Comparison of ENCODE assay signal across 10 cellular contexts in genomic region chr6:4788953-4789584, GRCh38. TPM values are rescaled to one million over a fixed set of nuclear protein-coding genes. Genes with fewer than 3 reads are reported as not detected.
A peak's percentile ranks its signal among the peaks of the same experiment; 100 is the strongest.
DNase-seq lines count a peak whose midpoint lies in the region; ATAC-seq and TF ChIP-seq lines count a peak whose summit lies in the region.
"Had no signal": no experiment of that assay in that cellular context is flagged by ENCODE, and none has a peak within 500 bp of the region (broad histone marks: within the 10 kb centered on the region; RNA-seq: fewer than 3 reads in every experiment).

No MANE protein-coding gene starts in this region.

- no peaks in the 10 kb centered on the region for H3K9me2 ChIP-seq in Karpas-422 (replicated peaks; ENCODE audit: insufficient read depth, low read length)

- DNase-seq in Karpas-422 (peak; percentile 49), spleen (peak; percentile 87), HuH-7 (ENCODE audit: low spot score) (no peak), heart left ventricle (no peak), head of caudate nucleus (no peak)
- DNase-seq: HCEC 1CT, NCI-H526 treated with DMSO at 0.1 percent for 48 hours had no signal

- H3K9me3 ChIP-seq in Karpas-422 (ENCODE audit: low read length) (no peaks in the 10 kb centered on the region), spleen (no peaks in the 10 kb centered on the region), heart left ventricle (no peaks in the 10 kb centered on the region)
- H3K9me3 ChIP-seq: breast epithelium had no signal

- no peak overlapping the region for H3K4me3 ChIP-seq in Karpas-422 (ENCODE audit: low read length)
- H3K4me3 ChIP-seq in spleen: peak overlapping the region in 1 of 8 donors; percentile 26
- H3K4me3 ChIP-seq in heart left ventricle: no peak overlapping the region
- H3K4me3 ChIP-seq: breast epithelium had no signal

- H3K9ac ChIP-seq in Karpas-422 (ENCODE audit: low read length): no peak overlapping the region

- H2AFZ ChIP-seq in Karpas-422 (ENCODE audit: low read length): no peak overlapping the region

- no peaks in the 10 kb centered on the region; the same call in 1 of the 2 replicates for H3K4me1 ChIP-seq in Karpas-422 (ENCODE audit: low read length)
- peaks cover 13 to 75% (median 43%) of the 10 kb centered on the region in 6 donors for H3K4me1 ChIP-seq in spleen
- H3K4me1 ChIP-seq in heart left ventricle: peaks cover 0 to 42% (median 8%) of the 10 kb centered on the region in 12 donors
- H3K4me1 ChIP-seq: breast epithelium had no signal

- ATAC-seq in GM19035 (IDR thresholded peaks at IDR 0.05; ENCODE audit: unreplicated experiment) (peak; percentile 92), HG02623 (IDR thresholded peaks at IDR 0.05; ENCODE audit: unreplicated experiment) (peak; percentile 94), heart left ventricle (no peak)

- TF ChIP-seq POLR2A in spleen (IDR thresholded peaks at IDR 0.05) (no peak), heart left ventricle (IDR thresholded peaks at IDR 0.05) (no peak)

- TF ChIP-seq CTCF in spleen (IDR thresholded peaks at IDR 0.05 in 8 of 11, conservative IDR thresholded peaks at IDR 0.05 in 3 of 11): peak in 8 of 11 experiments; percentile 12 to 59 (median 40)
- TF ChIP-seq CTCF in heart left ventricle (IDR thresholded peaks at IDR 0.05): no peak

- H3K36me3 ChIP-seq in Karpas-422 (ENCODE audit: insufficient read depth, low read length) (no peaks in the 10 kb centered on the region), spleen (no peaks in the 10 kb centered on the region), heart left ventricle (no peaks in the 10 kb centered on the region)
- H3K36me3 ChIP-seq: breast epithelium had no signal

- H3K27ac ChIP-seq in Karpas-422 (ENCODE audit: low read length) (no peak overlapping the region), spleen (peak overlapping the region in 3 of 8 donors; percentile 23 to 43 (median 29)), heart left ventricle (no peak overlapping the region)
- H3K27ac ChIP-seq: breast epithelium had no signal

- H3K4me2 ChIP-seq in Karpas-422 (ENCODE audit: low read depth, low read length, poor library complexity, severe bottlenecking): no peak overlapping the region

- 76 to 86% (median 79%) methylated on average over 13 to 16 of the region's 16 CpGs for WGBS in spleen, 5 donors
- WGBS in heart left ventricle, 4 donors: 85 to 92% (median 89%) methylated on average over 16 of the region's 16 CpGs

- H3K27me3 ChIP-seq in Karpas-422 (ENCODE audit: low read length): no peaks in the 10 kb centered on the region
- H3K27me3 ChIP-seq in spleen (replicated peaks in 1 of 7): no peaks in the 10 kb centered on the region
- H3K27me3 ChIP-seq in heart left ventricle: no peaks in the 10 kb centered on the region
- H3K27me3 ChIP-seq: breast epithelium had no signal

- intact Hi-C loops in spleen (cut with DNase I; ENCODE audit: low total_unique reads) (loop anchor here (10.0 kb wide), 1 partner anchor 146 kb away; no protein-coding TSS in a partner anchor), heart left ventricle (cut with DNase I) (loop anchor here in 1 of 10 donors (10.0 kb wide), 1 partner anchor 474 kb away; no protein-coding TSS in a partner anchor), head of caudate nucleus (cut with DNase I) (no loop called here)

- H3K79me2 ChIP-seq in Karpas-422 (ENCODE audit: low read length): no peaks in the 10 kb centered on the region

- peaks cover 44% of the 10 kb centered on the region for H4K20me1 ChIP-seq in Karpas-422 (ENCODE audit: insufficient read depth, low read depth, low read length)

RNA-seq across cellular contexts. Expression of gene CDYL, which starts 12.9 kb away (rescaled TPM):
- 4.2 and 16.4 TPM in 2 replicates for total RNA-seq in Karpas-422 (2014; rRNA removed; shearing (Covaris generic); ENCODE audit: low replicate concordance)
- total RNA-seq in spleen (10 to 100 TPM; 33.5 to 48.4 (median 40.7) TPM), heart left ventricle (10 to 100 TPM; 14.6 to 45.2 (median 31.4) TPM)
- polyA plus RNA-seq in spleen (1 to 10 TPM; 6.8 to 8.6 (median 7.8) TPM), heart left ventricle (10 to 100 TPM in 1 of 2 donors, 1 to 10 TPM in 1; 4.3 to 19.5 TPM)

Comparison
In these comparisons a context has a peak if more than half of its experiments do, and no peak if none do; other contexts are left out.
1. ATAC-seq: peak in GM19035 (single experiment) and HG02623 (single experiment); none in heart left ventricle (0 of 4).
2. DNase-seq: peak in Karpas-422 (single experiment) and spleen (single experiment); none in HuH-7 (single experiment), heart left ventricle (0 of 5) and head of caudate nucleus (0 of 42).
3. CTCF ChIP-seq: peak in spleen (8 of 11); none in heart left ventricle (0 of 12).